8 cellular contexts compared by ENCODE assay signal in the genomic region with DNA sequence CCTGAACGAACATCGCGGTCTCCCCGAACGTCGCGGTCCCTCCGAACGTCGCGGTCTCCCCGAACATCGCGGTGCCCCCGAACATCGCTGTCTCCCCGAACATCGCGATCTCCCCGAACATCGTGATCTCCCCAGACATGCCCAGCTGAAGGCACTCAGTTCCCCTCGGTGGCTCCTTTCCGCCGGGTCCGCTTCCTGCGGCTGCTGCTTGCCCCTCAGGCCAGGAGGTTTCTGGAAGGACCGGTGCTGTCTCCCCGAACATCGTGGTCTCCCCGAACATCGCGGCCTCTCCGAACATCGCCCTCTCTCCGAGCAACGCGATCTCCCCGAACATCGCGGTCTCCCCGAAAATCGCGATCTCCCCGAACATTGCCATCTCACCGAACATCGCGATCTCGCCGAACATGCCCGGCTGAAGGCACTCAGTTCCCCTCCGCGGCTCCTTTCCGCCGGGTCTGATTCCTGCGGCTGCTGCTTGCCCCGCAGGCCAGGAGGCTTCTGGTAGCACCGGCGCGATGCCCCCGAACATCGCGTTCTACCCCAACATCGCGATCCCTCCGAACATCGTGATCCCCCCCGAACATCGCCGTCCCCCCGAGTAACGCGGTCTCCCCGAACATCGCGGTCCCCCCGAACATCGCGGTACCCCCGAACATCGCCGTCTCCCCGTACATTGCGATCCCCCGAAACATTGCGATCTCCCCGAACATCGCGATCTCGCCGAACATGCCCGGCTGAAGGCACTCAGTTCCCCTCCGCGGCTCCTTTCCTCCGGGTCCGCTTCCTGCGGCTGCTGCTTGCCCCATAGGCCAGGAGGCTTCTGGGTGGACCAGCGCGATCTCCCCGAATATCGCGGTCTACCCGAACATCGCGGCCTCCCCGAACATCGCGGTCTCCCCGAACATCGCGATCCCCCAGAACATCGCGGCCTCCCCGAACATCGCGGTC. TPM values are rescaled to one million over a fixed set of nuclear protein-coding genes. Genes with fewer than 3 reads are reported as not detected.
A peak's percentile ranks its signal among the peaks of the same experiment; 100 is the strongest.
DNase-seq lines count a peak whose midpoint lies in the region; ATAC-seq and TF ChIP-seq lines count a peak whose summit lies in the region.

No MANE protein-coding gene starts in this region.

- WGBS in ovary, 3 donors, result 0 to 2% (median 1%) methylated on average over 85 to 115 of the region's 115 CpGs

- H3K9me3 ChIP-seq in fibroblast of lung (ENCODE audit: control insufficient read depth, insufficient read depth, low read depth, low read length) (no peaks in the 10 kb centered on the region), ovary (no peaks in the 10 kb centered on the region)

- intact Hi-C loops in ovary (cut with DNase I), result no loop called here

- H3K4me2 ChIP-seq in fibroblast of lung (ENCODE audit: extremely low read depth, insufficient read depth, low read length), result peak overlapping the region; percentile 76

- TF ChIP-seq CTCF in fibroblast of lung (conservative IDR thresholded peaks at IDR 0.05 in 1 of 2, IDR thresholded peaks at IDR 0.05 in 1 of 2; ENCODE audit: low read depth in 1 of 2, low read length in 2 of 2) (no peak), ovary (IDR thresholded peaks at IDR 0.05) (no peak)

- H3K27ac ChIP-seq in fibroblast of lung (ENCODE audit: insufficient read depth, low read length) (no peak overlapping the region), ovary (no peak overlapping the region)

- peak overlapping the region; percentile 26 for H3K9ac ChIP-seq in fibroblast of lung (ENCODE audit: insufficient read depth, low read length)

- DNase-seq in NCI-H1417 (lab: John Stamatoyannopoulos, UW), result peak; percentile 22 to 43 (median 42)
- DNase-seq in NCI-H1417 treated with DMSO at 0.1 percent for 48 hours (lab: John Stamatoyannopoulos, UW), result no peak
- DNase-seq in activated CD4-positive, alpha-beta T cell treated with anti-CD3 and anti-CD28 coated beads, Interleukin-2, amount 50 U/mL, for 48 hours, result peak; percentile 24 to 44
- peak; percentile 23 to 30 for DNase-seq in fibroblast of lung (ENCODE audit: low read depth in 2 of 2)
- no peak for DNase-seq in ovary
- no peak for DNase-seq in NCI-H774 (lab: John Stamatoyannopoulos, UW)

- H3K79me2 ChIP-seq in fibroblast of lung (ENCODE audit: control insufficient read depth, insufficient read depth, low read length), result no peaks in the 10 kb centered on the region

- H3K4me3 ChIP-seq in fibroblast of lung (replicated peaks in 1 of 4; ENCODE audit: control extremely low read depth in 1 of 4, insufficient read depth in 1 of 4, low read depth in 3 of 4, low read length in 4 of 4) (peak overlapping the region; percentile 33 to 57 (median 47)), ovary (peak overlapping the region; percentile 29)

- H3K36me3 ChIP-seq in fibroblast of lung (ENCODE audit: control insufficient read depth, insufficient read depth, low read length) (no peaks in the 10 kb centered on the region), ovary (no peaks in the 10 kb centered on the region)

- ATAC-seq in GM19351 (IDR thresholded peaks at IDR 0.05; ENCODE audit: unreplicated experiment), result no peak
- ATAC-seq in GM19467 (IDR thresholded peaks at IDR 0.05; ENCODE audit: unreplicated experiment), result no peak

- TF ChIP-seq POLR2A in ovary (IDR thresholded peaks at IDR 0.05), result no peak

- H3K4me1 ChIP-seq in fibroblast of lung (ENCODE audit: control insufficient read depth, extremely low read depth, insufficient read depth, low read length), result no peaks in the 10 kb centered on the region
- H3K4me1 ChIP-seq in ovary (ENCODE audit: insufficient read depth), result peaks cover 11% of the 10 kb centered on the region

- no peaks in the 10 kb centered on the region for H4K20me1 ChIP-seq in fibroblast of lung (ENCODE audit: control insufficient read depth, extremely low read depth, insufficient read depth, low read length)

- H3K27me3 ChIP-seq in fibroblast of lung (ENCODE audit: control insufficient read depth, insufficient read depth, low read length) (peaks cover 37% of the 10 kb centered on the region), ovary (no peaks in the 10 kb centered on the region)

- no peak for TF ChIP-seq EP300 in ovary (IDR thresholded peaks at IDR 0.05)

- peak overlapping the region; percentile 64 for H2AFZ ChIP-seq in fibroblast of lung (ENCODE audit: low read length)

RNA-seq across cellular contexts. Expression of gene ULBP1, which starts 0.8 kb away (rescaled TPM):
- total RNA-seq in fibroblast of lung, result 0.26 and 0.83 TPM in 2 replicates
- polyA plus RNA-seq in fibroblast of lung, result 1.1 and 2.1 TPM in 2 replicates
- polyA plus RNA-seq in fibroblast of lung (2012), result 0.89 and 1.5 TPM in 2 replicates
- 1.5 TPM in 1 of 2 replicates, not detected in the other for polyA minus RNA-seq in fibroblast of lung (ENCODE audit: low replicate concordance)
- total RNA-seq in ovary, result 1 to 10 TPM in 1 of 7 donors, under 1 TPM in 3, not detected in 3; 0.08 to 1.2 (median 0.09) TPM
- 1 to 10 TPM in 1 of 2 donors, under 1 TPM in 1; 0.02 to 7.7 TPM for polyA plus RNA-seq in ovary

RNA-seq across cellular contexts. Expression of gene ULBP2, which starts 22.7 kb away (rescaled TPM):
- 1.0 and 1.8 TPM in 2 replicates for total RNA-seq in fibroblast of lung
- 6.9 and 10.0 TPM in 2 replicates for polyA plus RNA-seq in fibroblast of lung
- 4.3 and 6.1 TPM in 2 replicates for polyA plus RNA-seq in fibroblast of lung (2012)
- 1.7 and 3.3 TPM in 2 replicates for polyA minus RNA-seq in fibroblast of lung (ENCODE audit: low replicate concordance)
- total RNA-seq in ovary, result under 1 TPM in 1 of 7 donors, not detected in 6; 0.23 TPM
- 1 to 10 TPM in 1 of 2 donors, under 1 TPM in 1; 0.08 to 3.6 TPM for polyA plus RNA-seq in ovary

RNA-seq across cellular contexts. Expression of gene RAET1G, which starts 41.6 kb away (rescaled TPM):
- 3.3 and 8.8 TPM in 2 replicates for total RNA-seq in fibroblast of lung
- polyA plus RNA-seq in fibroblast of lung, result 3.3 and 8.9 TPM in 2 replicates
- polyA plus RNA-seq in fibroblast of lung (2012), result 3.7 and 9.9 TPM in 2 replicates
- polyA minus RNA-seq in fibroblast of lung (ENCODE audit: low replicate concordance), result 1.8 and 10.8 TPM in 2 replicates
- 1 to 10 TPM in 1 of 7 donors, under 1 TPM in 5, not detected in 1; 0.42 to 1.1 (median 0.64) TPM for total RNA-seq in ovary
- polyA plus RNA-seq in ovary, result 1 to 10 TPM in 1 of 2 donors, under 1 TPM in 1; 0.86 to 1.5 TPM

Comparison
In these comparisons a context has a peak if more than half of its experiments do, and no peak if none do; other contexts are left out.
1. DNase-seq: peak in NCI-H1417 (3 of 3), activated CD4-positive, alpha-beta T cell treated with anti-CD3 and anti-CD28 coated beads, Interleukin-2, amount 50 U/mL, for 48 hours (2 of 2) and fibroblast of lung (2 of 2); none in NCI-H1417 treated with DMSO at 0.1 percent for 48 hours (single experiment), ovary (0 of 5) and NCI-H774 (single experiment).